10 cellular contexts compared by ENCODE assay signal in the genomic region with DNA sequence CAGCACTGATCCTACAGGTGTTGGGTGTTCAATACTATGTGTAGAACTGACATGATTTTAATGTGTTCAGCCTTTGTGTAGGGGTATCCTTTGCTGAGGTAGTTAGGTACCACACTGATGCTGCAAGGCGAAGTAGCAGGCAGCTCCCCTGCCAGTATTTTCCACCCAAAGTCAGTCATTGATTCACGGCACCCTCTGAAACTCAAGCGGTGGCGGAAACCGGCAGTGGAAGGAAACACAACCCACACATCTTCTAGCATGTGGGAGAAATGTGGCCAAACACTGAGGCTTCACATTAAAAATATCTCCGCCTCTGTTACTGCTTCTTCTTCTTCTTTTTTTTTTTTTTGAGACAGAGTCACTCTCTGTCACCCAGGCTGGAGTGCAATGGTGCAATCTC.
DNase-seq lines count a peak whose midpoint lies in the region; ATAC-seq and TF ChIP-seq lines count a peak whose summit lies in the region.
"Had no signal": no experiment of that assay in that cellular context is flagged by ENCODE, and none has a peak within 500 bp of the region (broad histone marks: within the 10 kb centered on the region; RNA-seq: fewer than 3 reads in every experiment).

No MANE protein-coding gene starts in this region.

- CTCF ChIA-PET in T-cell (lab: Charles Lee) = interaction anchor here in 1 of 2 donors (1.1 kb wide), 1 partner anchor 38 kb away, joined by 3 read pairs; no protein-coding TSS in a partner anchor

- no peak overlapping the region for H3K4me2 ChIP-seq in MM.1S (ENCODE audit: low read depth, low read length)

- ATAC-seq in GM19395 (IDR thresholded peaks at IDR 0.05; ENCODE audit: unreplicated experiment) = peak; percentile 58
- peak in 3 of 4 experiments; percentile 40 to 76 (median 44) for ATAC-seq in T-cell (replicated peaks in 1 of 4)
- ATAC-seq in activated naive CD8-positive, alpha-beta T cell treated with anti-CD3 and anti-CD28 coated beads, Interleukin-2, amount 50 U/mL, for 24 hours = peak; percentile 93
- no peak for ATAC-seq in HG03457 (IDR thresholded peaks at IDR 0.05; ENCODE audit: unreplicated experiment)

- no peak for TF ChIP-seq CTCF in sigmoid colon (IDR thresholded peaks at IDR 0.05)
- TF ChIP-seq CTCF in MM.1S (IDR thresholded peaks at IDR 0.05; ENCODE audit: low read length) = no peak

- no peaks in the 10 kb centered on the region for H3K79me2 ChIP-seq in MM.1S (ENCODE audit: low read length)

- no peak overlapping the region for H3K9ac ChIP-seq in MM.1S (ENCODE audit: low read length)

- TF ChIP-seq EP300 in sigmoid colon (IDR thresholded peaks at IDR 0.05) = no peak

- H3K36me3 ChIP-seq in sigmoid colon (no peaks in the 10 kb centered on the region), MM.1S (replicated peaks; ENCODE audit: insufficient read depth, low read length) (no peaks in the 10 kb centered on the region)
- H3K36me3 ChIP-seq: right atrium auricular region had no signal

- H3K9me2 ChIP-seq in MM.1S (replicated peaks; ENCODE audit: insufficient read depth, low read length) = no peaks in the 10 kb centered on the region

- no peaks in the 10 kb centered on the region for H3K4me1 ChIP-seq in sigmoid colon
- H3K4me1 ChIP-seq in MM.1S (ENCODE audit: low read length) = no peaks in the 10 kb centered on the region
- H3K4me1 ChIP-seq: right atrium auricular region had no signal

- no peak overlapping the region for H3K27ac Mint-ChIP-seq in T-cell
- peak overlapping the region; percentile 49 for H3K27ac Mint-ChIP-seq in activated naive CD8-positive, alpha-beta T cell treated with anti-CD3 and anti-CD28 coated beads, Interleukin-2, amount 50 U/mL, for 24 hours

- TF ChIP-seq POLR2A in sigmoid colon (IDR thresholded peaks at IDR 0.05) = no peak

- H4K20me1 ChIP-seq in MM.1S (ENCODE audit: insufficient read depth, low read length) = no peaks in the 10 kb centered on the region

- H3K4me1 Mint-ChIP-seq in T-cell = peaks cover 15 to 20% (median 18%) of the 10 kb centered on the region in 3 donors
- H3K4me1 Mint-ChIP-seq in activated naive CD8-positive, alpha-beta T cell treated with anti-CD3 and anti-CD28 coated beads, Interleukin-2, amount 50 U/mL, for 24 hours = peaks cover 32% of the 10 kb centered on the region

- peaks cover 3 to 8% of the 10 kb centered on the region in 2 donors for H3K27me3 Mint-ChIP-seq in T-cell
- peaks cover 19% of the 10 kb centered on the region for H3K27me3 Mint-ChIP-seq in activated naive CD8-positive, alpha-beta T cell treated with anti-CD3 and anti-CD28 coated beads, Interleukin-2, amount 50 U/mL, for 24 hours

- H3K36me3 Mint-ChIP-seq in T-cell = peaks cover 8% of the 10 kb centered on the region
- H3K36me3 Mint-ChIP-seq in activated naive CD8-positive, alpha-beta T cell treated with anti-CD3 and anti-CD28 coated beads, Interleukin-2, amount 50 U/mL, for 24 hours (ENCODE audit: low read depth) = peaks cover 9% of the 10 kb centered on the region

- peak in 5 of 34 experiments; percentile 0 to 11 (median 2) for DNase-seq in T-cell
- peak; percentile 59 for DNase-seq in activated naive CD8-positive, alpha-beta T cell treated with anti-CD3 and anti-CD28 coated beads, Interleukin-2, amount 50 U/mL, for 24 hours
- peak; percentile 23 to 34 for DNase-seq in stimulated activated CD8-positive, alpha-beta memory T cell treated with anti-CD3 and anti-CD28 coated beads, Interleukin-2, amount 100 ng/mL, for 48 hours (ENCODE audit: low read depth in 2 of 2)
- no peak for DNase-seq in AG08395 (ENCODE audit: low spot score)
- no peak for DNase-seq in sigmoid colon
- no peak for DNase-seq in MM.1S
- DNase-seq: DND-41 had no signal

- POLR2A ChIA-PET in T-cell (lab: Charles Lee) = interaction anchor here in 1 of 2 donors (0.7 kb wide), 1 partner anchor 312 kb away, joined by 3 read pairs; a partner anchor contains a TSS

- H3F3A ChIP-seq in MM.1S (ENCODE audit: insufficient read depth, low read length) = no peaks in the 10 kb centered on the region

- H3K27ac ChIP-seq in sigmoid colon (no peak overlapping the region), MM.1S (ENCODE audit: low read length) (no peak overlapping the region)
- H3K27ac ChIP-seq: right atrium auricular region had no signal

- WGBS in sigmoid colon, 2 donors = 72 to 93% methylated on average over 6 of the region's 6 CpGs

- H3K4me3 ChIP-seq in sigmoid colon (no peak overlapping the region), MM.1S (ENCODE audit: low read length) (no peak overlapping the region)
- H3K4me3 ChIP-seq: right atrium auricular region had no signal

- intact Hi-C loops in sigmoid colon (cut with DNase I) = no loop called here

- no peaks in the 10 kb centered on the region for H3K27me3 ChIP-seq in sigmoid colon
- H3K27me3 ChIP-seq in MM.1S (replicated peaks; ENCODE audit: insufficient read depth, low read length) = no peaks in the 10 kb centered on the region
- H3K27me3 ChIP-seq: right atrium auricular region had no signal

- no peak overlapping the region for H2AFZ ChIP-seq in MM.1S (ENCODE audit: low read length)

- H3K4me3 Mint-ChIP-seq in T-cell = peak overlapping the region in 1 of 3 donors; percentile 32
- no peak overlapping the region for H3K4me3 Mint-ChIP-seq in activated naive CD8-positive, alpha-beta T cell treated with anti-CD3 and anti-CD28 coated beads, Interleukin-2, amount 50 U/mL, for 24 hours

- peaks cover 5 to 10% (median 9%) of the 10 kb centered on the region in 3 donors for H3K9me3 Mint-ChIP-seq in T-cell
- H3K9me3 Mint-ChIP-seq in activated naive CD8-positive, alpha-beta T cell treated with anti-CD3 and anti-CD28 coated beads, Interleukin-2, amount 50 U/mL, for 24 hours = peaks cover 35% of the 10 kb centered on the region

- H3K9me3 ChIP-seq in sigmoid colon (peaks cover 0 to 4% (median 0%) of the 10 kb centered on the region in 4 donors), MM.1S (replicated peaks; ENCODE audit: insufficient read depth, low read length) (no peaks in the 10 kb centered on the region)
- H3K9me3 ChIP-seq: right atrium auricular region had no signal

Comparison
In these comparisons a context has a peak if more than half of its experiments do, and no peak if none do; other contexts are left out.
1. DNase-seq: peak in activated naive CD8-positive, alpha-beta T cell treated with anti-CD3 and anti-CD28 coated beads, Interleukin-2, amount 50 U/mL, for 24 hours (single experiment) and stimulated activated CD8-positive, alpha-beta memory T cell treated with anti-CD3 and anti-CD28 coated beads, Interleukin-2, amount 100 ng/mL, for 48 hours (2 of 2); none in AG08395 (single experiment), sigmoid colon (single experiment) and MM.1S (single experiment).